ENCODE assay signal across 23 cellular contexts in the genomic region with DNA sequence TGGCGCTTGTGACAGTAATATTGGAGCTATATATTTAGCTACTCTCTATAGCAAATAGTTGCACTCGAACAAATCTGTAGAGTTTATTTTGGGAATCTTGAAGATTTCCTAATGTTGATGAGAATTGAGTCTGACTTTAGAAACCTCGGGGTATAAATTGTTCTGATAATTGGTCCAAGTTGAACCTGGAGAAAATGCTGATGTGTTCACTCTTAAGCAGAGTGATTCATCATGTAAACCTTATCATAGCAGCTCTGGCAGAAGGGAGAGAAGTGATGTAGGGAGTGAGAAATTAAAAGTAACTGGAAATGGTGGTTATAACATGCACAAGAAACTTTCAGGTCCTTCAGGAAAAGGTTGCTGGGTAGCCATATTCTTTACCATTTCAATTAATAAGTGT. TPM values are rescaled to one million over a fixed set of nuclear protein-coding genes. Genes with fewer than 3 reads are reported as not detected.
DNase-seq lines count a peak whose midpoint lies in the region; ATAC-seq and TF ChIP-seq lines count a peak whose summit lies in the region.
"Had no signal": no experiment of that assay in that cellular context is flagged by ENCODE, and none has a peak within 500 bp of the region (broad histone marks: within the 10 kb centered on the region; RNA-seq: fewer than 3 reads in every experiment).

No MANE protein-coding gene starts in this region.

- no peaks in the 10 kb centered on the region for H3K9me3 Mint-ChIP-seq in activated naive CD4-positive, alpha-beta T cell treated with anti-CD3 and anti-CD28 coated beads, Interleukin-2, amount 50 U/mL, for 72 hours

- H3K4me3 ChIP-seq in fibroblast of lung (replicated peaks in 1 of 4; ENCODE audit: control extremely low read depth in 1 of 4, insufficient read depth in 1 of 4, low read depth in 3 of 4, low read length in 4 of 4) (no peak overlapping the region), retinal pigment epithelial cell (ENCODE audit: low read length) (no peak overlapping the region), vagina (no peak overlapping the region)
- H3K4me3 ChIP-seq: GM12878, Peyer's patch had no signal

- H3K27ac Mint-ChIP-seq in activated naive CD4-positive, alpha-beta T cell treated with anti-CD3 and anti-CD28 coated beads, Interleukin-2, amount 50 U/mL, for 72 hours: no peak overlapping the region

- H3K9ac ChIP-seq in fibroblast of lung (ENCODE audit: insufficient read depth, low read length): no peak overlapping the region

- peak overlapping the region; percentile 8 for H3K4me2 ChIP-seq in fibroblast of lung (ENCODE audit: extremely low read depth, insufficient read depth, low read length)

- peaks cover 7% of the 10 kb centered on the region for H3K79me2 ChIP-seq in fibroblast of lung (ENCODE audit: control insufficient read depth, insufficient read depth, low read length)

- no peak for TF ChIP-seq POLR2A in vagina (IDR thresholded peaks at IDR 0.05)

- peak; percentile 63 to 89 for ATAC-seq in left cardiac atrium
- no peak for ATAC-seq in activated naive CD4-positive, alpha-beta T cell treated with anti-CD3 and anti-CD28 coated beads, Interleukin-2, amount 50 U/mL, for 72 hours
- ATAC-seq: GM12878 had no signal

- H4K20me1 ChIP-seq in fibroblast of lung (ENCODE audit: control insufficient read depth, extremely low read depth, insufficient read depth, low read length): no peaks in the 10 kb centered on the region

- no peak overlapping the region for H2AFZ ChIP-seq in fibroblast of lung (ENCODE audit: low read length)

- H3K4me1 ChIP-seq in fibroblast of lung (ENCODE audit: control insufficient read depth, extremely low read depth, insufficient read depth, low read length): peaks cover 2% of the 10 kb centered on the region
- no peaks in the 10 kb centered on the region for H3K4me1 ChIP-seq in vagina
- H3K4me1 ChIP-seq: BE2C, Peyer's patch had no signal

- H3K9me3 ChIP-seq in fibroblast of lung (ENCODE audit: control insufficient read depth, insufficient read depth, low read depth, low read length) (no peaks in the 10 kb centered on the region), vagina (no peaks in the 10 kb centered on the region)
- H3K9me3 ChIP-seq: BE2C, Peyer's patch had no signal

- no peak for TF ChIP-seq CTCF in fibroblast of lung (conservative IDR thresholded peaks at IDR 0.05 in 1 of 2, IDR thresholded peaks at IDR 0.05 in 1 of 2; ENCODE audit: low read depth in 1 of 2, low read length in 2 of 2)
- no peak for TF ChIP-seq CTCF in retinal pigment epithelial cell (conservative IDR thresholded peaks at IDR 0.05; ENCODE audit: low read depth, low read length)
- TF ChIP-seq CTCF in vagina (IDR thresholded peaks at IDR 0.05): no peak

- no peaks in the 10 kb centered on the region for H3K36me3 Mint-ChIP-seq in activated naive CD4-positive, alpha-beta T cell treated with anti-CD3 and anti-CD28 coated beads, Interleukin-2, amount 50 U/mL, for 72 hours

- H3K27ac ChIP-seq in fibroblast of lung (ENCODE audit: insufficient read depth, low read length): no peak overlapping the region
- H3K27ac ChIP-seq in vagina: no peak overlapping the region
- H3K27ac ChIP-seq: Peyer's patch had no signal

- DNase-seq in left cardiac atrium (no peak), cardiac septum (ENCODE audit: low spot score) (no peak), M059J (ENCODE audit: low read depth) (peak; percentile 20), fibroblast of lung (ENCODE audit: low read depth in 2 of 2) (peak in 1 of 2 donors; percentile 52), retinal pigment epithelial cell (ENCODE audit: low read depth) (peak; percentile 47), vagina (ENCODE audit: extremely low spot score in 2 of 2) (no peak)
- DNase-seq in activated naive CD4-positive, alpha-beta T cell treated with Interleukin-2 at 50 U/mL for 16 hours: no peak
- no peak for DNase-seq in activated naive CD4-positive, alpha-beta T cell treated with anti-CD3 and anti-CD28 coated beads, Interleukin-2, amount 50 U/mL, for 72 hours (ENCODE audit: low spot score in 2 of 2)
- DNase-seq: 8988T, BE2C, COR-L47, DMS79, H7, NCI-H1092, NCI-H1436, NCI-H187 treated with DMSO at 0.1 percent for 48 hours, NCI-H2107, NCI-H2227 treated with DMSO at 0.1 percent for 48 hours, NCI-H524, NCI-H82, Peyer's patch had no signal

- H3K27me3 ChIP-seq in fibroblast of lung (ENCODE audit: control insufficient read depth, insufficient read depth, low read length): no peaks in the 10 kb centered on the region
- no peaks in the 10 kb centered on the region for H3K27me3 ChIP-seq in vagina
- H3K27me3 ChIP-seq: BE2C, Peyer's patch had no signal

- intact Hi-C loops in left cardiac atrium (cut with DNase I): no loop called here
- intact Hi-C loops in cardiac septum (cut with DNase I): no loop called here
- intact Hi-C loops in vagina (cut with DNase I): no loop called here

- no peaks in the 10 kb centered on the region for H3K36me3 ChIP-seq in fibroblast of lung (ENCODE audit: control insufficient read depth, insufficient read depth, low read length)
- H3K36me3 ChIP-seq in vagina: no peaks in the 10 kb centered on the region
- H3K36me3 ChIP-seq: BE2C, Peyer's patch had no signal

RNA-seq across cellular contexts. Expression of gene SLC4A4, which starts 16.4 kb away (rescaled TPM):
- 10 to 100 TPM; 18.6 to 22.8 TPM for total RNA-seq in left cardiac atrium
- 22.0 TPM for total RNA-seq in cardiac septum
- 2.8 and 3.4 TPM in 2 replicates for total RNA-seq in M059J (2014; rRNA removed; shearing (Covaris generic))
- 9.8 and 12.2 TPM in 2 replicates for total RNA-seq in fibroblast of lung
- polyA plus RNA-seq in fibroblast of lung: 16.9 and 33.4 TPM in 2 replicates
- 8.1 and 16.0 TPM in 2 replicates for polyA plus RNA-seq in fibroblast of lung (2012)
- 19.0 and 20.6 TPM in 2 replicates for polyA minus RNA-seq in fibroblast of lung (ENCODE audit: low replicate concordance)
- under 1 TPM in 1 of 2 donors, not detected in 1; 0.12 TPM for total RNA-seq in activated naive CD4-positive, alpha-beta T cell treated with anti-CD3 and anti-CD28 coated beads, Interleukin-2, amount 50 U/mL, for 72 hours
- total RNA-seq in vagina: 3.2 TPM
- total RNA-seq: OCI-LY7 had no signal

Comparison
In these comparisons a context has a peak if more than half of its experiments do, and no peak if none do; other contexts are left out.
1. ATAC-seq: peak in left cardiac atrium (2 of 2); none in activated naive CD4-positive, alpha-beta T cell treated with anti-CD3 and anti-CD28 coated beads, Interleukin-2, amount 50 U/mL, for 72 hours (0 of 2).
2. DNase-seq: peak in M059J (single experiment) and retinal pigment epithelial cell (single experiment); none in left cardiac atrium (single experiment), cardiac septum (single experiment), activated naive CD4-positive, alpha-beta T cell treated with Interleukin-2 at 50 U/mL for 16 hours (single experiment), activated naive CD4-positive, alpha-beta T cell treated with anti-CD3 and anti-CD28 coated beads, Interleukin-2, amount 50 U/mL, for 72 hours (0 of 2) and vagina (0 of 2).